25 cellular contexts compared by ENCODE assay signal in genomic region chr20:12808006-12808567, GRCh38.
DNase-seq lines count a peak whose midpoint lies in the region; ATAC-seq and TF ChIP-seq lines count a peak whose summit lies in the region.
"Had no signal": no experiment of that assay in that cellular context is flagged by ENCODE, and none has a peak within 500 bp of the region (broad histone marks: within the 10 kb centered on the region; RNA-seq: fewer than 3 reads in every experiment).

No MANE protein-coding gene starts in this region.

- intact Hi-C loops in head of caudate nucleus (cut with DNase I): no loop called here

- H3K4me1 ChIP-seq in GM23338 (ENCODE audit: insufficient read depth): no peaks in the 10 kb centered on the region
- H3K4me1 ChIP-seq: SJSA1 had no signal

- no peak overlapping the region for H3K27ac ChIP-seq in GM23338 (ENCODE audit: low read depth)
- H3K27ac ChIP-seq: GM23248, KMS-11, SJSA1 had no signal

- H3K4me1 Mint-ChIP-seq in GM23338: no peaks in the 10 kb centered on the region
- H3K4me1 Mint-ChIP-seq in effector memory CD8-positive, alpha-beta T cell (ENCODE audit: low read depth in 2 of 2): no peaks in the 10 kb centered on the region
- H3K4me1 Mint-ChIP-seq: CD14-positive monocyte; CD8-positive, alpha-beta memory T cell; H9; T-helper 17 cell had no signal

- no peaks in the 10 kb centered on the region for H4K20me1 ChIP-seq in GM23338 (replicated peaks; ENCODE audit: insufficient read depth)

- peaks cover 25% of the 10 kb centered on the region; the same call in 2 of the 3 replicates for H3K36me3 Mint-ChIP-seq in GM23338 (ENCODE audit: low read depth)
- peaks cover 5% of the 10 kb centered on the region for H3K36me3 Mint-ChIP-seq in effector memory CD8-positive, alpha-beta T cell (ENCODE audit: insufficient read depth)
- H3K36me3 Mint-ChIP-seq: CD14-positive monocyte had no signal

- no peaks in the 10 kb centered on the region for H3K27me3 Mint-ChIP-seq in GM23338 (ENCODE audit: insufficient read depth, low read depth, poor library complexity)
- no peaks in the 10 kb centered on the region for H3K27me3 Mint-ChIP-seq in effector memory CD8-positive, alpha-beta T cell
- H3K27me3 Mint-ChIP-seq: T-helper 17 cell had no signal

- peak; percentile 31 to 54; a peak in 3 of 4 replicates for TF ChIP-seq CTCF in GM23338 (conservative IDR thresholded peaks at IDR 0.05; ENCODE audit: low read depth in 2 of 2)

- H3K4me2 ChIP-seq in GM23338: no peak overlapping the region
- H3K4me2 ChIP-seq: KMS-11 had no signal

- no peaks in the 10 kb centered on the region for H3K9me2 ChIP-seq in GM23338 (ENCODE audit: insufficient read depth)

- H3K4me3 ChIP-seq in GM23338: no peak overlapping the region
- H3K4me3 ChIP-seq: GM23248, SJSA1 had no signal

- peaks cover 19% of the 10 kb centered on the region for H3K9me3 Mint-ChIP-seq in GM23338
- peaks cover 10 to 25% of the 10 kb centered on the region in 2 donors for H3K9me3 Mint-ChIP-seq in effector memory CD8-positive, alpha-beta T cell

- ATAC-seq in GM23338: no peak
- no peak for ATAC-seq in effector memory CD8-positive, alpha-beta T cell (replicated peaks)
- no peak for ATAC-seq in HG03439 (IDR thresholded peaks at IDR 0.05; ENCODE audit: unreplicated experiment)
- ATAC-seq: T-helper 17 cell had no signal

- H3K27ac Mint-ChIP-seq in GM23338: no peak overlapping the region
- no peak overlapping the region for H3K27ac Mint-ChIP-seq in effector memory CD8-positive, alpha-beta T cell
- H3K27ac Mint-ChIP-seq: CD8-positive, alpha-beta memory T cell; H9; T-helper 17 cell had no signal

- DNase-seq in COLO668 (lab: John Stamatoyannopoulos, UW; ENCODE audit: unreplicated experiment): peak; percentile 17
- no peak for DNase-seq in GM23338 (ENCODE audit: low spot score)
- DNase-seq in SK-MEL-5 (ENCODE audit: low read depth, low spot score): peak; percentile 58
- DNase-seq in head of caudate nucleus: peak in 22 of 42 donors; percentile 4 to 63 (median 30)
- no peak for DNase-seq in MV-4-11 (lab: John Stamatoyannopoulos, UW)
- DNase-seq in effector memory CD8-positive, alpha-beta T cell: no peak
- DNase-seq: Calu3; CD8-positive, alpha-beta memory T cell; GM23248; H9; IMR-90; NCI-H1092; NCI-H1417 treated with DMSO at 0.1 percent for 48 hours; NCI-H187; NCI-H2081 treated with DMSO at 0.1 percent for 48 hours; NCI-H2171; NCI-H524; NCI-H774; Right ventricle myocardium superior; SW 1271; T-helper 17 cell had no signal

- in situ Hi-C loops in SK-MEL-5 (cut with HindIII; ENCODE audit: low pct_unique_long_range_greater_than_20kb, low sequenced_read_pairs): no loop called here

- 0 out of 2 replicates have a peak overlapping the region, but pooled peaks have one; percentile 28 for H2AFZ ChIP-seq in GM23338
- H2AFZ ChIP-seq: GM23248 had no signal

- H3K79me2 ChIP-seq in GM23338 (replicated peaks; ENCODE audit: insufficient read depth): no peaks in the 10 kb centered on the region

- no peak overlapping the region for H3K4me3 Mint-ChIP-seq in GM23338
- H3K4me3 Mint-ChIP-seq in effector memory CD8-positive, alpha-beta T cell: no peak overlapping the region
- H3K4me3 Mint-ChIP-seq: CD14-positive monocyte; CD8-positive, alpha-beta memory T cell; H9; T-helper 17 cell had no signal

- H3K36me3 ChIP-seq in GM23338 (ENCODE audit: insufficient read depth): peaks cover 4% of the 10 kb centered on the region
- H3K36me3 ChIP-seq: SJSA1 had no signal

- no peaks in the 10 kb centered on the region for H3K27me3 ChIP-seq in GM23338 (ENCODE audit: insufficient read depth)
- H3K27me3 ChIP-seq: SJSA1 had no signal

- H3F3A ChIP-seq in GM23338 (replicated peaks; ENCODE audit: low read depth): no peaks in the 10 kb centered on the region

TF ChIP-seq in GM23338, 12 proteins besides CTCF, POLR2A, EP300 and RAD21 (continues in another document):
- TF ChIP-seq CREB1 (CRISPR knock-in tag; IDR thresholded peaks at IDR 0.05; ENCODE audit: low read depth) (no peak), REST (IDR thresholded peaks at IDR 0.05; ENCODE audit: unreplicated experiment) (no peak), ZNF462 (CRISPR knock-in tag; IDR thresholded peaks at IDR 0.05) (no peak), JUNB (IDR thresholded peaks at IDR 0.05; ENCODE audit: unreplicated experiment) (no peak), NANOG (IDR thresholded peaks at IDR 0.05; ENCODE audit: borderline replicate concordance) (no peak), POLR2AphosphoS5 (IDR thresholded peaks at IDR 0.05; ENCODE audit: low read depth) (no peak), EZH2phosphoT487 (IDR thresholded peaks at IDR 0.05; ENCODE audit: unreplicated experiment) (no peak)

Comparison
In these comparisons a context has a peak if more than half of its experiments do, and no peak if none do; other contexts are left out.
1. DNase-seq: peak in COLO668 (single experiment), SK-MEL-5 (single experiment) and head of caudate nucleus (22 of 42); none in GM23338 (single experiment), MV-4-11 (single experiment) and effector memory CD8-positive, alpha-beta T cell (0 of 3).